13 cellular contexts compared by ENCODE assay signal in genomic region chr5:17277907-17278306, GRCh38.
DNase-seq lines count a peak whose midpoint lies in the region; ATAC-seq and TF ChIP-seq lines count a peak whose summit lies in the region.
"Had no signal": no experiment of that assay in that cellular context is flagged by ENCODE, and none has a peak within 500 bp of the region (broad histone marks: within the 10 kb centered on the region; RNA-seq: fewer than 3 reads in every experiment).

No MANE protein-coding gene starts in this region.

- H3K36me3 ChIP-seq in CD8-positive, alpha-beta T cell (ENCODE audit: insufficient read depth, low read length): no peaks in the 10 kb centered on the region

- ATAC-seq in GM19397 (IDR thresholded peaks at IDR 0.05; ENCODE audit: unreplicated experiment) (peak; percentile 44), HG02852 (IDR thresholded peaks at IDR 0.05; ENCODE audit: unreplicated experiment) (peak; percentile 26)
- no peak for ATAC-seq in CD8-positive, alpha-beta T cell
- ATAC-seq: foreskin keratinocyte had no signal

- intact Hi-C loops in CD8-positive, alpha-beta T cell (cut with DNase I, micrococcal nuclease): no loop called here
- intact Hi-C loops in activated T-helper 2 cell treated with anti-CD3 and anti-CD28 coated beads, Interferon-gamma antibody, Interleukin-2, Interleukin-4, amounts not matched to agents 10 μg/mL and 5 μg/mL and 100 μg/mL, durations not matched to agents 14 hours and 24 hours and 36 hours (cut with micrococcal nuclease): no loop called here
- intact Hi-C loops in activated CD4-positive, alpha-beta memory T cell treated with anti-CD3 and anti-CD28 coated beads for 36 hours (cut with micrococcal nuclease): no loop called here

- no peaks in the 10 kb centered on the region for H3K36me3 Mint-ChIP-seq in CD8-positive, alpha-beta T cell
- no peaks in the 10 kb centered on the region for H3K36me3 Mint-ChIP-seq in activated T-helper 2 cell treated with anti-CD3 and anti-CD28 coated beads, Interferon-gamma antibody, Interleukin-2, Interleukin-4, amounts not matched to agents 10 μg/mL and 5 μg/mL and 100 μg/mL, durations not matched to agents 14 hours and 24 hours and 36 hours (ENCODE audit: low read depth)
- no peaks in the 10 kb centered on the region for H3K36me3 Mint-ChIP-seq in activated CD4-positive, alpha-beta memory T cell treated with anti-CD3 and anti-CD28 coated beads for 36 hours

- H3K4me3 Mint-ChIP-seq in CD8-positive, alpha-beta T cell: no peak overlapping the region
- H3K4me3 Mint-ChIP-seq in activated T-helper 2 cell treated with anti-CD3 and anti-CD28 coated beads, Interferon-gamma antibody, Interleukin-2, Interleukin-4, amounts not matched to agents 10 μg/mL and 5 μg/mL and 100 μg/mL, durations not matched to agents 14 hours and 24 hours and 36 hours (ENCODE audit: low read depth): no peak overlapping the region
- H3K4me3 Mint-ChIP-seq in activated CD4-positive, alpha-beta memory T cell treated with anti-CD3 and anti-CD28 coated beads for 36 hours: no peak overlapping the region

- no peaks in the 10 kb centered on the region for H3K4me1 Mint-ChIP-seq in CD8-positive, alpha-beta T cell (ENCODE audit: low read depth)
- H3K4me1 Mint-ChIP-seq in activated T-helper 2 cell treated with anti-CD3 and anti-CD28 coated beads, Interferon-gamma antibody, Interleukin-2, Interleukin-4, amounts not matched to agents 10 μg/mL and 5 μg/mL and 100 μg/mL, durations not matched to agents 14 hours and 24 hours and 36 hours (ENCODE audit: low read depth): no peaks in the 10 kb centered on the region
- H3K4me1 Mint-ChIP-seq in activated CD4-positive, alpha-beta memory T cell treated with anti-CD3 and anti-CD28 coated beads for 36 hours (ENCODE audit: low read depth): no peaks in the 10 kb centered on the region

- no peak overlapping the region for H3K4me3 ChIP-seq in CD8-positive, alpha-beta T cell (ENCODE audit: low read depth, low read length)

- peaks cover 3% of the 10 kb centered on the region for H3K9me3 Mint-ChIP-seq in CD8-positive, alpha-beta T cell
- peaks cover 3% of the 10 kb centered on the region for H3K9me3 Mint-ChIP-seq in activated T-helper 2 cell treated with anti-CD3 and anti-CD28 coated beads, Interferon-gamma antibody, Interleukin-2, Interleukin-4, amounts not matched to agents 10 μg/mL and 5 μg/mL and 100 μg/mL, durations not matched to agents 14 hours and 24 hours and 36 hours
- H3K9me3 Mint-ChIP-seq in activated CD4-positive, alpha-beta memory T cell treated with anti-CD3 and anti-CD28 coated beads for 36 hours: no peaks in the 10 kb centered on the region

- CTCF ChIA-PET in CD8-positive, alpha-beta T cell (lab: Charles Lee): no interaction called here
- CTCF ChIA-PET in activated CD4-positive, alpha-beta memory T cell treated with anti-CD3 and anti-CD28 coated beads for 36 hours (lab: Charles Lee): no interaction called here

- DNase-seq in GM10266 (ENCODE audit: extremely low spot score) (peak; percentile 37), NCI-H526 treated with DMSO at 0.1 percent for 48 hours (lab: John Stamatoyannopoulos, UW) (peak; percentile 72), SW 1271 (lab: John Stamatoyannopoulos, UW) (no peak)
- no peak for DNase-seq in CD8-positive, alpha-beta T cell
- no peak for DNase-seq in activated T-helper 2 cell treated with anti-CD3 and anti-CD28 coated beads, Interferon-gamma antibody, Interleukin-2, Interleukin-4, amounts not matched to agents 10 μg/mL and 5 μg/mL and 100 μg/mL, durations not matched to agents 14 hours and 24 hours and 36 hours (ENCODE audit: low spot score)
- no peak for DNase-seq in activated CD4-positive, alpha-beta memory T cell treated with anti-CD3 and anti-CD28 coated beads for 36 hours
- DNase-seq: activated CD4-positive, alpha-beta T cell treated with anti-CD3 and anti-CD28 coated beads for 4 hours; DMS 273 treated with DMSO at 0.1 percent for 48 hours; effector CD8-positive, alpha-beta T cell; foreskin keratinocyte; GOT3 had no signal

- no peaks in the 10 kb centered on the region for H3K27me3 ChIP-seq in CD8-positive, alpha-beta T cell (ENCODE audit: insufficient read depth, low read length)
- H3K27me3 ChIP-seq: foreskin keratinocyte had no signal

- no peaks in the 10 kb centered on the region for H3K4me1 ChIP-seq in CD8-positive, alpha-beta T cell (ENCODE audit: insufficient read depth, low read length)
- H3K4me1 ChIP-seq: foreskin keratinocyte had no signal

- no peak overlapping the region for H3K27ac ChIP-seq in CD8-positive, alpha-beta T cell (ENCODE audit: low read depth, low read length)
- H3K27ac ChIP-seq: foreskin keratinocyte had no signal

- no peak overlapping the region for H3K27ac Mint-ChIP-seq in CD8-positive, alpha-beta T cell
- H3K27ac Mint-ChIP-seq in activated T-helper 2 cell treated with anti-CD3 and anti-CD28 coated beads, Interferon-gamma antibody, Interleukin-2, Interleukin-4, amounts not matched to agents 10 μg/mL and 5 μg/mL and 100 μg/mL, durations not matched to agents 14 hours and 24 hours and 36 hours: no peak overlapping the region
- H3K27ac Mint-ChIP-seq in activated CD4-positive, alpha-beta memory T cell treated with anti-CD3 and anti-CD28 coated beads for 36 hours: no peak overlapping the region

- POLR2A ChIA-PET in CD8-positive, alpha-beta T cell (lab: Charles Lee): no interaction called here
- POLR2A ChIA-PET in activated CD4-positive, alpha-beta memory T cell treated with anti-CD3 and anti-CD28 coated beads for 36 hours (lab: Charles Lee): no interaction called here

- TF ChIP-seq CTCF in GM10266 (IDR thresholded peaks at IDR 0.05; ENCODE audit: control insufficient read depth, insufficient read depth, low read depth, missing control alignments): no peak
- no peak for TF ChIP-seq CTCF in CD8-positive, alpha-beta T cell (IDR thresholded peaks at IDR 0.05)

- H3K27me3 Mint-ChIP-seq in CD8-positive, alpha-beta T cell (ENCODE audit: low read depth): no peaks in the 10 kb centered on the region
- H3K27me3 Mint-ChIP-seq in activated T-helper 2 cell treated with anti-CD3 and anti-CD28 coated beads, Interferon-gamma antibody, Interleukin-2, Interleukin-4, amounts not matched to agents 10 μg/mL and 5 μg/mL and 100 μg/mL, durations not matched to agents 14 hours and 24 hours and 36 hours (ENCODE audit: low read depth): no peaks in the 10 kb centered on the region
- no peaks in the 10 kb centered on the region for H3K27me3 Mint-ChIP-seq in activated CD4-positive, alpha-beta memory T cell treated with anti-CD3 and anti-CD28 coated beads for 36 hours

- H3K9me3 ChIP-seq in CD8-positive, alpha-beta T cell (ENCODE audit: low read length): no peaks in the 10 kb centered on the region

Comparison
In these comparisons a context has a peak if more than half of its experiments do, and no peak if none do; other contexts are left out.
1. DNase-seq: peak in GM10266 (single experiment) and NCI-H526 treated with DMSO at 0.1 percent for 48 hours (single experiment); none in CD8-positive, alpha-beta T cell (0 of 7), SW 1271 (0 of 2), activated T-helper 2 cell treated with anti-CD3 and anti-CD28 coated beads, Interferon-gamma antibody, Interleukin-2, Interleukin-4, amounts not matched to agents 10 μg/mL and 5 μg/mL and 100 μg/mL, durations not matched to agents 14 hours and 24 hours and 36 hours (single experiment) and activated CD4-positive, alpha-beta memory T cell treated with anti-CD3 and anti-CD28 coated beads for 36 hours (single experiment).